ENCODE assay signal across 1 cellular context in genomic region chr5:1641560-1642166, GRCh38.
TF ChIP-seq lines count a peak whose summit lies in the region.

No MANE protein-coding gene starts in this region.

TF ChIP-seq in HepG2, 621 proteins besides CTCF, POLR2A, EP300 and RAD21 (continued from another document and continues in another):
- TF ChIP-seq ZNF263 (CRISPR knock-in tag; IDR thresholded peaks at IDR 0.05) (0 out of 2 replicates have a peak, but pooled peaks have one; percentile 31), PCBP1 (IDR thresholded peaks at IDR 0.05; ENCODE audit: borderline replicate concordance, low read depth, low read length) (no peak), ZNF329 (CRISPR knock-in tag; IDR thresholded peaks at IDR 0.05; ENCODE audit: low read depth) (no peak), CSRNP1 (CRISPR knock-in tag; IDR thresholded peaks at IDR 0.05) (no peak), ZNF563 (CRISPR knock-in tag; IDR thresholded peaks at IDR 0.05) (no peak), HOXD1 (CRISPR knock-in tag; IDR thresholded peaks at IDR 0.05) (no peak), CAMTA2 (CRISPR knock-in tag; IDR thresholded peaks at IDR 0.05; ENCODE audit: borderline replicate concordance) (no peak), REPIN1 (CRISPR knock-in tag; IDR thresholded peaks at IDR 0.05; ENCODE audit: borderline replicate concordance, low read depth) (no peak), TSC22D2 (CRISPR knock-in tag; IDR thresholded peaks at IDR 0.05; ENCODE audit: borderline replicate concordance) (no peak), E2F1 (CRISPR knock-in tag; IDR thresholded peaks at IDR 0.05) (no peak), YY1 (IDR thresholded peaks at IDR 0.05; ENCODE audit: insufficient read depth, insufficient replicate concordance, low read depth, low read length) (peak; percentile 44), SRSF9 (IDR thresholded peaks at IDR 0.05; ENCODE audit: borderline replicate concordance, insufficient read depth, low read depth, low read length, poor library complexity, severe bottlenecking) (no peak), ZNF33B (CRISPR knock-in tag; IDR thresholded peaks at IDR 0.05) (no peak), NCOA1 (CRISPR knock-in tag; IDR thresholded peaks at IDR 0.05) (no peak), ZNF614 (CRISPR knock-in tag; IDR thresholded peaks at IDR 0.05; ENCODE audit: borderline replicate concordance) (0 out of 2 replicates have a peak, but pooled peaks have one; percentile 43), ZBTB25 (CRISPR knock-in tag; IDR thresholded peaks at IDR 0.05) (no peak), KDM5B (CRISPR knock-in tag; IDR thresholded peaks at IDR 0.05; ENCODE audit: borderline replicate concordance) (no peak), DPF2 (CRISPR knock-in tag; IDR thresholded peaks at IDR 0.05; ENCODE audit: borderline replicate concordance, low read depth) (no peak), RFX3 (CRISPR knock-in tag; IDR thresholded peaks at IDR 0.05) (no peak), HOXA7 (CRISPR knock-in tag; IDR thresholded peaks at IDR 0.05) (no peak), SALL2 (CRISPR knock-in tag; IDR thresholded peaks at IDR 0.05) (no peak), NFATC3 (CRISPR knock-in tag; IDR thresholded peaks at IDR 0.05) (no peak), IKZF4 (CRISPR knock-in tag; IDR thresholded peaks at IDR 0.05; ENCODE audit: borderline replicate concordance, low read depth, not compliant biosample characterization) (no peak), ZNF510 (CRISPR knock-in tag; IDR thresholded peaks at IDR 0.05; ENCODE audit: low read depth) (no peak), ZFP36L2 (CRISPR knock-in tag; IDR thresholded peaks at IDR 0.05) (no peak), RERE (CRISPR knock-in tag; IDR thresholded peaks at IDR 0.05; ENCODE audit: low read depth) (no peak), CBX5 (CRISPR knock-in tag; IDR thresholded peaks at IDR 0.05; ENCODE audit: borderline replicate concordance) (peak; percentile 32; the same call in 1 of the 2 replicates), SNAPC4 (CRISPR knock-in tag; IDR thresholded peaks at IDR 0.05) (no peak), SRSF4 (IDR thresholded peaks at IDR 0.05; ENCODE audit: low read depth, low read length, poor library complexity, severe bottlenecking) (no peak), TFAP4 (IDR thresholded peaks at IDR 0.05; ENCODE audit: borderline replicate concordance, low read depth) (no peak), ZBTB8A (CRISPR knock-in tag; IDR thresholded peaks at IDR 0.05; ENCODE audit: borderline replicate concordance, low read depth) (no peak), RBM39 (IDR thresholded peaks at IDR 0.05; ENCODE audit: low read depth, low read length, poor library complexity, severe bottlenecking) (no peak), ZNF512B (CRISPR knock-in tag; IDR thresholded peaks at IDR 0.05; ENCODE audit: borderline replicate concordance) (no peak), ZNF337 (CRISPR knock-in tag; IDR thresholded peaks at IDR 0.05; ENCODE audit: borderline replicate concordance, low read depth) (no peak), ESRRA (CRISPR knock-in tag; IDR thresholded peaks at IDR 0.05; ENCODE audit: low read depth) (no peak), ARNT2 (CRISPR knock-in tag; IDR thresholded peaks at IDR 0.05; ENCODE audit: low read depth) (no peak), ZNF749 (CRISPR knock-in tag; IDR thresholded peaks at IDR 0.05; ENCODE audit: borderline replicate concordance) (no peak), ZFP1 (CRISPR knock-in tag; IDR thresholded peaks at IDR 0.05) (no peak), MXD3 (CRISPR knock-in tag; IDR thresholded peaks at IDR 0.05) (no peak), ZBTB14 (CRISPR knock-in tag; IDR thresholded peaks at IDR 0.05) (no peak)
